ENCODE assay signal across 9 cellular contexts in genomic region chr15:41936649-41937567, GRCh38. TPM values are rescaled to one million over a fixed set of nuclear protein-coding genes. Genes with fewer than 3 reads are reported as not detected.
DNase-seq lines count a peak whose midpoint lies in the region; ATAC-seq, FAIRE-seq and TF ChIP-seq lines count a peak whose summit lies in the region.
"Had no signal": no experiment of that assay in that cellular context is flagged by ENCODE, and none has a peak within 500 bp of the region (broad histone marks: within the 10 kb centered on the region; RNA-seq: fewer than 3 reads in every experiment).

No MANE protein-coding gene starts in this region.

- H3K9me3 ChIP-seq in RWPE2 (ENCODE audit: severe bottlenecking) (no peaks in the 10 kb centered on the region), SJCRH30 (replicated peaks) (no peaks in the 10 kb centered on the region)

- peak; percentile 68 for DNase-seq in Ammon's horn (ENCODE audit: low spot score)
- DNase-seq in RWPE2 (ENCODE audit: low spot score): no peak
- peak; percentile 84 for DNase-seq in activated naive CD4-positive, alpha-beta T cell treated with Interleukin-2 at 50 U/mL for 16 hours
- DNase-seq in mesenteric fat pad (ENCODE audit: low spot score): peak; percentile 89
- no peak for DNase-seq in SHP77 treated with DMSO at 0.1 percent for 48 hours (lab: John Stamatoyannopoulos, UW)
- no peak for DNase-seq in HTR-8/SVneo (ENCODE audit: insufficient read length, low spot score)
- DNase-seq in SJCRH30: no peak

- H3K27ac ChIP-seq in RWPE2 (ENCODE audit: poor library complexity, severe bottlenecking) (peak overlapping the region; percentile 6), SJCRH30 (no peak overlapping the region)
- H3K27ac ChIP-seq: SK-N-MC had no signal

- H3K36me3 ChIP-seq in RWPE2 (ENCODE audit: low read depth): peaks cover 52% of the 10 kb centered on the region
- H3K36me3 ChIP-seq in SJCRH30: peaks cover 14% of the 10 kb centered on the region

- H3K36me3 Mint-ChIP-seq in stimulated activated memory B cell treated with anti-CD40 and anti-IgM and Interleukin-4, amounts not matched to agents 10 μg/mL and 1 μg/mL and 100 μg/mL, for 72 hours: peaks cover 35% of the 10 kb centered on the region

- no peak for TF ChIP-seq CTCF in RWPE2 (IDR thresholded peaks at IDR 0.05; ENCODE audit: poor library complexity, severe bottlenecking)

- no peak overlapping the region for H3K4me3 Mint-ChIP-seq in stimulated activated memory B cell treated with anti-CD40 and anti-IgM and Interleukin-4, amounts not matched to agents 10 μg/mL and 1 μg/mL and 100 μg/mL, for 72 hours

- no peak for FAIRE-seq in HTR-8/SVneo (lab: Jason Lieb, UNC)

- H3K27me3 Mint-ChIP-seq in stimulated activated memory B cell treated with anti-CD40 and anti-IgM and Interleukin-4, amounts not matched to agents 10 μg/mL and 1 μg/mL and 100 μg/mL, for 72 hours: no peaks in the 10 kb centered on the region

- H3K27ac Mint-ChIP-seq in stimulated activated memory B cell treated with anti-CD40 and anti-IgM and Interleukin-4, amounts not matched to agents 10 μg/mL and 1 μg/mL and 100 μg/mL, for 72 hours: peak overlapping the region; percentile 60

- H3K9me3 Mint-ChIP-seq in stimulated activated memory B cell treated with anti-CD40 and anti-IgM and Interleukin-4, amounts not matched to agents 10 μg/mL and 1 μg/mL and 100 μg/mL, for 72 hours: no peaks in the 10 kb centered on the region

- H3K4me1 ChIP-seq in RWPE2 (ENCODE audit: insufficient read depth, poor library complexity, severe bottlenecking) (peaks cover 57% of the 10 kb centered on the region), SJCRH30 (peaks cover 40% of the 10 kb centered on the region)

- ATAC-seq in RWPE2 (ENCODE audit: low read depth): no peak
- ATAC-seq in stimulated activated memory B cell treated with anti-CD40 and anti-IgM and Interleukin-4, amounts not matched to agents 10 μg/mL and 1 μg/mL and 100 μg/mL, for 72 hours: peak; percentile 60

- no peaks in the 10 kb centered on the region for H3K27me3 ChIP-seq in RWPE2 (ENCODE audit: insufficient read depth, poor library complexity, severe bottlenecking)
- no peaks in the 10 kb centered on the region for H3K27me3 ChIP-seq in SJCRH30

- H3K4me3 ChIP-seq in RWPE2 (ENCODE audit: severe bottlenecking): no peak overlapping the region
- H3K4me3 ChIP-seq in SJCRH30: no peak overlapping the region
- H3K4me3 ChIP-seq: SK-N-MC had no signal

- peaks cover 31% of the 10 kb centered on the region for H3K4me1 Mint-ChIP-seq in stimulated activated memory B cell treated with anti-CD40 and anti-IgM and Interleukin-4, amounts not matched to agents 10 μg/mL and 1 μg/mL and 100 μg/mL, for 72 hours

RNA-seq across cellular contexts. Expression of gene EHD4, which starts 35.4 kb away (rescaled TPM):
- total RNA-seq in mesenteric fat pad: 35.7 TPM
- 20.8 TPM in 2 replicates for total RNA-seq in SJCRH30 (2014; rRNA removed; shearing (Covaris generic))

RNA-seq across cellular contexts. Expression of gene SPTBN5, which starts 43.1 kb away (rescaled TPM):
- total RNA-seq in mesenteric fat pad: 1.6 TPM
- 0.38 and 0.55 TPM in 2 replicates for total RNA-seq in SJCRH30 (2014; rRNA removed; shearing (Covaris generic))

Comparison
In these comparisons a context has a peak if more than half of its experiments do, and no peak if none do; other contexts are left out.
1. DNase-seq: peak in Ammon's horn (single experiment), activated naive CD4-positive, alpha-beta T cell treated with Interleukin-2 at 50 U/mL for 16 hours (single experiment) and mesenteric fat pad (single experiment); none in RWPE2 (single experiment), SHP77 treated with DMSO at 0.1 percent for 48 hours (single experiment), HTR-8/SVneo (single experiment) and SJCRH30 (0 of 2).